Comparison of ENCODE assay signal across 11 cellular contexts in the genomic region with DNA sequence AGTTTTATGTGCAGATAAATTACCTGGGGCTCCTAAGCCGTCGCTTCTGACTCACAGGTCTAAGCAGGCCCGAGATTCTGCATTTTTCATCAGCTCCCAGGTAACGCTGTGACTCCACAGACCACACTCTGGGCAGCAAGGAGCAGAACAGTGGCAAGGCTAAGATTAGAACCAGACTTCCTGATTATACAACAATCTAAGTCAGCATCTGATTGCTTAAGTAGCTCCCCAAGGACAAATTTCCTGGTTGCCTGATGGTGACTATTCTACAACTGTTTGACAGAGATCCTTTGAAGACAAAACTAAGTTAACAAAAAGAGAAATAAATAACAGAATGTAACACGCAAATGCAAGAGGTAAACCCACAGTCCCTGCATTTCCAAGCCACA.
DNase-seq lines count a peak whose midpoint lies in the region; ATAC-seq and TF ChIP-seq lines count a peak whose summit lies in the region.
"Had no signal": no experiment of that assay in that cellular context is flagged by ENCODE, and none has a peak within 500 bp of the region (broad histone marks: within the 10 kb centered on the region; RNA-seq: fewer than 3 reads in every experiment).

No MANE protein-coding gene starts in this region.

- H3K4me3 Mint-ChIP-seq in central memory CD8-positive, alpha-beta T cell: no peak overlapping the region
- H3K4me3 Mint-ChIP-seq in activated T-cell treated with anti-CD3 and anti-CD28 coated beads, Interleukin-2, amount 50 U/mL, for 72 hours: no peak overlapping the region
- H3K4me3 Mint-ChIP-seq: memory B cell had no signal

- no peak for ATAC-seq in central memory CD8-positive, alpha-beta T cell (replicated peaks; ENCODE audit: extremely low read depth, poor library complexity, severe bottlenecking)
- ATAC-seq in right lobe of liver: peak; percentile 19 to 42 (median 24)
- ATAC-seq in activated T-cell treated with anti-CD3 and anti-CD28 coated beads, Interleukin-2, amount 50 U/mL, for 72 hours (replicated peaks in 1 of 2): no peak

- no peaks in the 10 kb centered on the region for H3K27me3 ChIP-seq in right lobe of liver
- no peaks in the 10 kb centered on the region for H3K27me3 ChIP-seq in transverse colon
- H3K27me3 ChIP-seq in WERI-Rb-1 (ENCODE audit: insufficient read depth, low read depth, severe bottlenecking): no peaks in the 10 kb centered on the region

- no peaks in the 10 kb centered on the region for H3K9me3 Mint-ChIP-seq in central memory CD8-positive, alpha-beta T cell
- no peaks in the 10 kb centered on the region for H3K9me3 Mint-ChIP-seq in activated T-cell treated with anti-CD3 and anti-CD28 coated beads, Interleukin-2, amount 50 U/mL, for 72 hours
- H3K9me3 Mint-ChIP-seq: memory B cell had no signal

- H3K9me3 ChIP-seq in right lobe of liver (no peaks in the 10 kb centered on the region), transverse colon (no peaks in the 10 kb centered on the region), WERI-Rb-1 (ENCODE audit: severe bottlenecking) (no peaks in the 10 kb centered on the region)

- H3K36me3 Mint-ChIP-seq in central memory CD8-positive, alpha-beta T cell (ENCODE audit: insufficient read depth): peaks cover 2% of the 10 kb centered on the region
- H3K36me3 Mint-ChIP-seq in activated T-cell treated with anti-CD3 and anti-CD28 coated beads, Interleukin-2, amount 50 U/mL, for 72 hours (ENCODE audit: insufficient read depth in 2 of 2): peaks cover 2 to 4% of the 10 kb centered on the region in 2 donors

- DNase-seq in DMS 273 (lab: John Stamatoyannopoulos, UW; ENCODE audit: unreplicated experiment) (peak; percentile 32), DMS 273 treated with DMSO at 0.1 percent for 48 hours (lab: John Stamatoyannopoulos, UW) (no peak), right lobe of liver (no peak), transverse colon (no peak), cerebellar cortex (ENCODE audit: low spot score) (no peak), WERI-Rb-1 (no peak)
- no peak for DNase-seq in central memory CD8-positive, alpha-beta T cell (ENCODE audit: low spot score in 2 of 2)
- no peak for DNase-seq in activated T-cell treated with anti-CD3 and anti-CD28 coated beads, Interleukin-2, amount 50 U/mL, for 72 hours
- DNase-seq: NCI-H2029 treated with DMSO at 0.1 percent for 48 hours; stimulated activated naive CD4-positive, alpha-beta T cell treated with Interleukin-2 at 50 U/mL for 16 hours had no signal

- intact Hi-C loops in right lobe of liver (cut with DNase I) (no loop called here), transverse colon (cut with DNase I; ENCODE audit: low total_unique reads) (no loop called here)

- H3K4me1 ChIP-seq in right lobe of liver (peaks cover 0 to 13% (median 0%) of the 10 kb centered on the region in 4 donors), transverse colon (peaks cover 30 to 63% (median 53%) of the 10 kb centered on the region in 4 donors)

- no peaks in the 10 kb centered on the region for H3K27me3 Mint-ChIP-seq in central memory CD8-positive, alpha-beta T cell
- no peaks in the 10 kb centered on the region for H3K27me3 Mint-ChIP-seq in activated T-cell treated with anti-CD3 and anti-CD28 coated beads, Interleukin-2, amount 50 U/mL, for 72 hours (ENCODE audit: low read depth)
- H3K27me3 Mint-ChIP-seq: memory B cell had no signal

- H3K4me1 Mint-ChIP-seq in central memory CD8-positive, alpha-beta T cell: peaks cover 48% of the 10 kb centered on the region
- peaks cover 55% of the 10 kb centered on the region for H3K4me1 Mint-ChIP-seq in activated T-cell treated with anti-CD3 and anti-CD28 coated beads, Interleukin-2, amount 50 U/mL, for 72 hours (ENCODE audit: low read depth)

- TF ChIP-seq EP300 in transverse colon (IDR thresholded peaks at IDR 0.05; ENCODE audit: low read depth): no peak

- H3K4me3 ChIP-seq in right lobe of liver: no peak overlapping the region
- no peak overlapping the region for H3K4me3 ChIP-seq in transverse colon
- H3K4me3 ChIP-seq in WERI-Rb-1 (ENCODE audit: low read depth, low read length): no peak overlapping the region

- in situ Hi-C loops in transverse colon (cut with MboI; ENCODE audit: low pct_ligation_motif_present in 1 of 4, low pct_unique_long_range_greater_than_20kb in 1 of 4, low sequenced_read_pairs in 3 of 4): loop anchor here in 1 of 4 donors (10.0 kb wide), 1 partner anchor 62 kb away; no protein-coding TSS in a partner anchor

- 64% methylated on average over 3 of the region's 5 CpGs for WGBS in right lobe of liver (ENCODE audit: insufficient coverage, low coverage, low lambda C conversion rate, missing lambda C conversion rate)
- 61 to 89% methylated on average over 2 to 5 of the region's 5 CpGs for WGBS in transverse colon (ENCODE audit: low coverage in 1 of 2), 2 donors

- H3K27ac ChIP-seq in right lobe of liver (no peak overlapping the region), transverse colon (peak overlapping the region; percentile 67 to 76 (median 74)), WERI-Rb-1 (no peak overlapping the region)

- H3K27ac Mint-ChIP-seq in central memory CD8-positive, alpha-beta T cell (ENCODE audit: low read depth): peak overlapping the region; percentile 47
- H3K27ac Mint-ChIP-seq in activated T-cell treated with anti-CD3 and anti-CD28 coated beads, Interleukin-2, amount 50 U/mL, for 72 hours: no peak overlapping the region
- H3K27ac Mint-ChIP-seq: memory B cell had no signal

- H3K36me3 ChIP-seq in right lobe of liver (peaks cover 0 to 4% (median under 1%) of the 10 kb centered on the region in 4 donors), transverse colon (no peaks in the 10 kb centered on the region), WERI-Rb-1 (no peaks in the 10 kb centered on the region)

- no peak for TF ChIP-seq CTCF in right lobe of liver (IDR thresholded peaks at IDR 0.05)
- no peak for TF ChIP-seq CTCF in transverse colon (IDR thresholded peaks at IDR 0.05)
- no peak for TF ChIP-seq CTCF in WERI-Rb-1 (IDR thresholded peaks at IDR 0.05; ENCODE audit: low read depth, low read length)

- TF ChIP-seq POLR2A in right lobe of liver (IDR thresholded peaks at IDR 0.05) (no peak), transverse colon (IDR thresholded peaks at IDR 0.05) (no peak)

Comparison
In these comparisons a context has a peak if more than half of its experiments do, and no peak if none do; other contexts are left out.
1. ATAC-seq: peak in right lobe of liver (4 of 4); none in central memory CD8-positive, alpha-beta T cell (single experiment) and activated T-cell treated with anti-CD3 and anti-CD28 coated beads, Interleukin-2, amount 50 U/mL, for 72 hours (0 of 2).
2. H3K27ac ChIP-seq: peak in transverse colon (4 of 4); none in right lobe of liver (0 of 3) and WERI-Rb-1 (single experiment).